Comparison of ENCODE assay signal across 8 cellular contexts in the genomic region with DNA sequence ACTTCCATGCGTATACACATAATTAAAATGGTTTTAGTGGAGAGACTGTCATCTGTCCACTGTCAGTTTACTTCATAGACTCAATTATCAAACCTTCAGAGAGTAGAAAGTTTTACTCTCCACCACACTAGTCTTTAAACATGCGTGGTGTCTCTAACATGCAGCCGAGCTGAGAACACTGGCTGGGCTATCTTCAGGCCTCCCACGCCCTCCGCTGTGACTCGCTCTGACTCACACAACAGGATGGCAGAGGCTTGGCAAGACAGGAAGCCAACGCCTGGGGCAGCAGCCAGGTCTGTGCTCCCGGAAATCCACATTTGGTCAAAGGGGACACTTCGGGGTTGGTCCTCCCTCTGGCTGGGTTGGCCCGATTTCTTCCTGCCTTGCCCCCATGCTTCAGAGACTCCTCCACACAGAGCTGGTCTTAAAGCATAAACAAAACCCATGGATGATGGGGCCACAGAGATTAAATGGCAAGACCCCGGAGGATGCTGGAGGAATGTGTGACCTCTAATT. TPM values are rescaled to one million over a fixed set of nuclear protein-coding genes. Genes with fewer than 3 reads are reported as not detected.
A peak's percentile ranks its signal among the peaks of the same experiment; 100 is the strongest.
DNase-seq lines count a peak whose midpoint lies in the region; ATAC-seq and TF ChIP-seq lines count a peak whose summit lies in the region.

No MANE protein-coding gene starts in this region.

- WGBS in thyroid gland, 2 donors, result 77 to 79% methylated on average over 5 to 11 of the region's 11 CpGs

- H3K27ac ChIP-seq in Panc1 (ENCODE audit: low read length), result peak overlapping the region; percentile 78
- peak overlapping the region; percentile 25 to 49 (median 40) for H3K27ac ChIP-seq in thyroid gland

- CTCF ChIA-PET in Panc1 (lab: Charles Lee), result no interaction called here

- TF ChIP-seq POLR2A in thyroid gland (IDR thresholded peaks at IDR 0.05), result no peak

- no peak overlapping the region for H3K4me3 ChIP-seq in Panc1 (ENCODE audit: low read depth in 2 of 2, low read length in 2 of 2)
- no peak overlapping the region for H3K4me3 ChIP-seq in thyroid gland (replicated peaks in 1 of 3)

- H3K4me1 Mint-ChIP-seq in activated T-cell treated with anti-CD3 and anti-CD28 coated beads, Interleukin-2, amount 50 U/mL, for 72 hours (ENCODE audit: low read depth), result peaks cover 69% of the 10 kb centered on the region
- H3K4me1 Mint-ChIP-seq in osteocyte (ENCODE audit: unreplicated experiment), result peaks cover 39% of the 10 kb centered on the region

- no peaks in the 10 kb centered on the region for H3K36me3 ChIP-seq in Panc1 (ENCODE audit: control insufficient read depth, insufficient read depth, low read length)
- H3K36me3 ChIP-seq in thyroid gland, result no peaks in the 10 kb centered on the region

- TF ChIP-seq CTCF in Panc1 (IDR thresholded peaks at IDR 0.05) (no peak), osteocyte (IDR thresholded peaks at IDR 0.05) (no peak), thyroid gland (IDR thresholded peaks at IDR 0.05) (no peak)

- peak overlapping the region; percentile 61 to 84 for H3K4me3 Mint-ChIP-seq in activated T-cell treated with anti-CD3 and anti-CD28 coated beads, Interleukin-2, amount 50 U/mL, for 72 hours
- H3K4me3 Mint-ChIP-seq in osteocyte (ENCODE audit: unreplicated experiment), result no peak overlapping the region

- peaks cover 13% of the 10 kb centered on the region for H3K27me3 Mint-ChIP-seq in activated T-cell treated with anti-CD3 and anti-CD28 coated beads, Interleukin-2, amount 50 U/mL, for 72 hours (ENCODE audit: low read depth)
- no peaks in the 10 kb centered on the region for H3K27me3 Mint-ChIP-seq in osteocyte (ENCODE audit: unreplicated experiment)

- POLR2A ChIA-PET in Panc1 (lab: Charles Lee), result no interaction called here

- H3K27me3 ChIP-seq in Panc1 (ENCODE audit: control insufficient read depth, insufficient read depth, low read length) (no peaks in the 10 kb centered on the region), thyroid gland (no peaks in the 10 kb centered on the region)

- peak overlapping the region; percentile 77 for H3K27ac Mint-ChIP-seq in activated T-cell treated with anti-CD3 and anti-CD28 coated beads, Interleukin-2, amount 50 U/mL, for 72 hours
- H3K27ac Mint-ChIP-seq in osteocyte (ENCODE audit: unreplicated experiment), result peak overlapping the region; percentile 90

- H3K9me3 ChIP-seq in Panc1 (ENCODE audit: control insufficient read depth, insufficient read depth, low read depth, low read length) (no peaks in the 10 kb centered on the region), thyroid gland (no peaks in the 10 kb centered on the region)

- intact Hi-C loops in Panc1 (cut with micrococcal nuclease; ENCODE audit: unreplicated experiment) (no loop called here), thyroid gland (cut with DNase I) (no loop called here)

- H3K36me3 Mint-ChIP-seq in activated T-cell treated with anti-CD3 and anti-CD28 coated beads, Interleukin-2, amount 50 U/mL, for 72 hours (ENCODE audit: insufficient read depth in 2 of 2), result no peaks in the 10 kb centered on the region
- H3K36me3 Mint-ChIP-seq in osteocyte (ENCODE audit: unreplicated experiment), result no peaks in the 10 kb centered on the region

- H3K9me3 Mint-ChIP-seq in activated T-cell treated with anti-CD3 and anti-CD28 coated beads, Interleukin-2, amount 50 U/mL, for 72 hours, result no peaks in the 10 kb centered on the region
- H3K9me3 Mint-ChIP-seq in osteocyte (ENCODE audit: unreplicated experiment), result no peaks in the 10 kb centered on the region

- BruUV-seq in Panc1 (replicated peaks; lab: Mats Ljungman, UMichigan), result no TSS peak

- ATAC-seq in GM18517 (IDR thresholded peaks at IDR 0.05; ENCODE audit: unreplicated experiment), result peak; percentile 46
- peak; percentile 49 for ATAC-seq in HG03025 (IDR thresholded peaks at IDR 0.05; ENCODE audit: low FRiP score, unreplicated experiment)
- peak; percentile 94 for ATAC-seq in Panc1
- ATAC-seq in activated T-cell treated with anti-CD3 and anti-CD28 coated beads, Interleukin-2, amount 50 U/mL, for 72 hours (replicated peaks in 1 of 2), result peak; percentile 81 to 83

- peak; percentile 81 for DNase-seq in Panc1 (ENCODE audit: low read depth, low spot score)
- peak; percentile 91 to 94 for DNase-seq in activated T-cell treated with anti-CD3 and anti-CD28 coated beads, Interleukin-2, amount 50 U/mL, for 72 hours
- DNase-seq in fibroblast of peridontal ligament (ENCODE audit: extremely low read depth), result peak; percentile 93
- DNase-seq in osteocyte (ENCODE audit: extremely low spot score, unreplicated experiment), result peak; percentile 94
- DNase-seq in thyroid gland, result peak; percentile 54 to 57
- DNase-seq in ecto neural progenitor cell (ENCODE audit: low spot score), result no peak

- H3K4me1 ChIP-seq in Panc1 (ENCODE audit: control insufficient read depth, insufficient read depth, low read length) (peaks cover 29% of the 10 kb centered on the region), thyroid gland (peaks cover 0 to 24% of the 10 kb centered on the region in 2 donors)

- in situ Hi-C loops in Panc1 (cut with HindIII; ENCODE audit: low pct_unique_long_range_greater_than_20kb, low sequenced_read_pairs), result no loop called here

RNA-seq across cellular contexts. Expression of a gene that starts 22.7 kb away (rescaled TPM):
- total RNA-seq in Panc1 (2021; ENCODE audit: unreplicated experiment), result 47.9 TPM
- polyA plus RNA-seq in Panc1 (2012; ENCODE audit: insufficient read length), result 54.8 TPM
- 10 to 100 TPM; 25.2 to 34.6 TPM for total RNA-seq in activated T-cell treated with anti-CD3 and anti-CD28 coated beads, Interleukin-2, amount 50 U/mL, for 72 hours
- 55.4 and 55.6 TPM in 2 replicates for total RNA-seq in osteocyte
- 100 to 1,000 TPM in 1 of 4 donors, 10 to 100 TPM in 3; 64.9 to 100 (median 79.0) TPM for total RNA-seq in thyroid gland

RNA-seq across cellular contexts. Expression of a gene that starts 55.8 kb away (rescaled TPM):
- total RNA-seq in Panc1 (2021; ENCODE audit: unreplicated experiment) (23.8 TPM), osteocyte (42.7 and 42.8 TPM in 2 replicates), thyroid gland (10 to 100 TPM; 37.0 to 51.2 (median 42.4) TPM)
- 26.6 TPM for polyA plus RNA-seq in Panc1 (2012; ENCODE audit: insufficient read length)
- 10 to 100 TPM; 28.2 to 29.1 TPM for total RNA-seq in activated T-cell treated with anti-CD3 and anti-CD28 coated beads, Interleukin-2, amount 50 U/mL, for 72 hours
